Comparison of ENCODE assay signal across 1 cellular context in genomic region chrX:11478971-11479370, GRCh38.
TF ChIP-seq lines count a peak whose summit lies in the region.

No MANE protein-coding gene starts in this region.

TF ChIP-seq in IMR-90, 13 proteins besides CTCF, POLR2A, EP300 and RAD21:
- TF ChIP-seq RFX5 (IDR thresholded peaks at IDR 0.05; ENCODE audit: low read depth, low read length) (no peak), MAFK (IDR thresholded peaks at IDR 0.05; ENCODE audit: low read depth, low read length) (no peak), USF2 (IDR thresholded peaks at IDR 0.05; ENCODE audit: low read depth, low read length) (no peak), BHLHE40 (IDR thresholded peaks at IDR 0.05; ENCODE audit: low read depth, low read length) (no peak), NFE2L2 (IDR thresholded peaks at IDR 0.05; ENCODE audit: low read depth, low read length) (no peak), CHD1 (IDR thresholded peaks at IDR 0.05; ENCODE audit: low read depth, low read length) (no peak), RCOR1 (IDR thresholded peaks at IDR 0.05; ENCODE audit: insufficient replicate concordance, low read length) (no peak), FOS (IDR thresholded peaks at IDR 0.05; ENCODE audit: low read depth, low read length) (no peak), MAZ (IDR thresholded peaks at IDR 0.05; ENCODE audit: borderline replicate concordance, low read depth, low read length) (no peak), SMC3 (IDR thresholded peaks at IDR 0.05; ENCODE audit: low read depth, low read length) (no peak), CEBPB (IDR thresholded peaks at IDR 0.05; ENCODE audit: low read depth, low read length) (no peak), MXI1 (IDR thresholded peaks at IDR 0.05; ENCODE audit: borderline replicate concordance, low read depth, low read length) (no peak)
- TF ChIP-seq, protein P1, sequence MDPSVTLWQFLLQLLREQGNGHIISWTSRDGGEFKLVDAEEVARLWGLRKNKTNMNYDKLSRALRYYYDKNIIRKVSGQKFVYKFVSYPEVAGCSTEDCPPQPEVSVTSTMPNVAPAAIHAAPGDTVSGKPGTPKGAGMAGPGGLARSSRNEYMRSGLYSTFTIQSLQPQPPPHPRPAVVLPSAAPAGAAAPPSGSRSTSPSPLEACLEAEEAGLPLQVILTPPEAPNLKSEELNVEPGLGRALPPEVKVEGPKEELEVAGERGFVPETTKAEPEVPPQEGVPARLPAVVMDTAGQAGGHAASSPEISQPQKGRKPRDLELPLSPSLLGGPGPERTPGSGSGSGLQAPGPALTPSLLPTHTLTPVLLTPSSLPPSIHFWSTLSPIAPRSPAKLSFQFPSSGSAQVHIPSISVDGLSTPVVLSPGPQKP (IDR thresholded peaks at IDR 0.05; ENCODE audit: borderline replicate concordance, low read depth, low read length): no peak
